Comparison of ENCODE assay signal across 9 cellular contexts in genomic region chr3:62665627-62666433, GRCh38.
DNase-seq lines count a peak whose midpoint lies in the region; ATAC-seq, FAIRE-seq and TF ChIP-seq lines count a peak whose summit lies in the region.
"Had no signal": no experiment of that assay in that cellular context is flagged by ENCODE, and none has a peak within 500 bp of the region (broad histone marks: within the 10 kb centered on the region; RNA-seq: fewer than 3 reads in every experiment).

No MANE protein-coding gene starts in this region.

- POLR2A ChIA-PET in A549 (lab: Yijun Ruan, JAX) = no interaction called here
- POLR2A ChIA-PET in SK-N-SH (lab: Yijun Ruan, JAX) = interaction anchor here (0.6 to 1.0 kb wide), 2 partner anchors 21 to 528 kb away, joined by 3 to 4 read pairs; no protein-coding TSS in a partner anchor

- H3K9me2 ChIP-seq in Karpas-422 (replicated peaks; ENCODE audit: insufficient read depth, low read length) (no peaks in the 10 kb centered on the region), SK-N-SH (no peaks in the 10 kb centered on the region)

- TF ChIP-seq RAD21 in A549 (conservative IDR thresholded peaks at IDR 0.05 in 1 of 2, IDR thresholded peaks at IDR 0.05 in 1 of 2) = peak; percentile 63 to 67
- peak; percentile 96 for TF ChIP-seq RAD21 in SK-N-SH (IDR thresholded peaks at IDR 0.05; ENCODE audit: low read length)

- ATAC-seq in A549 (peak; percentile 76 to 93; a peak in 5 of 6 replicates), HG03025 (IDR thresholded peaks at IDR 0.05; ENCODE audit: low FRiP score, unreplicated experiment) (no peak)

- H3K9me3 ChIP-seq in A549 (no peaks in the 10 kb centered on the region), Karpas-422 (ENCODE audit: low read length) (no peaks in the 10 kb centered on the region), SK-N-SH (no peaks in the 10 kb centered on the region)

- no peak for FAIRE-seq in A549 (lab: Jason Lieb, UNC)

- TF ChIP-seq POLR2A in A549 (IDR thresholded peaks at IDR 0.05; ENCODE audit: low read length) = no peak

- H3K4me2 ChIP-seq in A549 (no peak overlapping the region), Karpas-422 (ENCODE audit: low read depth, low read length, poor library complexity, severe bottlenecking) (peak overlapping the region; percentile 62), SK-N-SH (no peak overlapping the region)

- TF ChIP-seq CTCF in A549 (IDR thresholded peaks at IDR 0.05) (peak; percentile 41; the same call in 2 of the 3 replicates), SK-N-SH (IDR thresholded peaks at IDR 0.05) (peak; percentile 93), epithelial cell of esophagus (IDR thresholded peaks at IDR 0.05; ENCODE audit: insufficient read depth, low read depth, low read length, missing control alignments) (peak; percentile 91)

- no peaks in the 10 kb centered on the region for H3K27me3 ChIP-seq in Karpas-422 (ENCODE audit: low read length)
- H3K27me3 ChIP-seq in SK-N-SH (ENCODE audit: insufficient read depth) = no peaks in the 10 kb centered on the region

- DNase-seq in A549 (ENCODE audit: low read depth in 1 of 2, low spot score in 1 of 2) = peak; percentile 0 to 44
- DNase-seq in GM04504 (ENCODE audit: low read depth) = peak; percentile 31
- peak; percentile 35 for DNase-seq in GOT3 (lab: John Stamatoyannopoulos, UW)
- peak; percentile 94 for DNase-seq in Karpas-422
- peak; percentile 50 for DNase-seq in SK-N-SH
- DNase-seq in epithelial cell of esophagus (ENCODE audit: low read depth) = peak; percentile 72
- DNase-seq in midbrain (lab: John Stamatoyannopoulos, UW) = peak; percentile 74
- DNase-seq: naive thymus-derived CD8-positive, alpha-beta T cell had no signal

- no peaks in the 10 kb centered on the region for H3F3A ChIP-seq in SK-N-SH (replicated peaks; ENCODE audit: insufficient read depth)

- no peak for TF ChIP-seq EP300 in A549 (IDR thresholded peaks at IDR 0.05)
- TF ChIP-seq EP300 in SK-N-SH (IDR thresholded peaks at IDR 0.05; ENCODE audit: borderline replicate concordance in 1 of 2, low read depth in 1 of 2, low read length in 1 of 2) = no peak

- H3K79me2 ChIP-seq in Karpas-422 (ENCODE audit: low read length) = no peaks in the 10 kb centered on the region
- no peaks in the 10 kb centered on the region for H3K79me2 ChIP-seq in SK-N-SH (ENCODE audit: insufficient read depth)

- no peak overlapping the region for H3K4me3 ChIP-seq in A549
- peak overlapping the region; percentile 45 for H3K4me3 ChIP-seq in Karpas-422 (ENCODE audit: low read length)
- peak overlapping the region in 1 of 2 experiments; percentile 14; a peak in 1 of 4 replicates for H3K4me3 ChIP-seq in SK-N-SH (ENCODE audit: low read depth in 2 of 2, low read length in 1 of 2)
- no peak overlapping the region for H3K4me3 ChIP-seq in epithelial cell of esophagus (ENCODE audit: low read length)

- H3K27ac ChIP-seq in A549 (no peak overlapping the region), Karpas-422 (ENCODE audit: low read length) (no peak overlapping the region), SK-N-SH (ENCODE audit: low read depth in 2 of 2, low read length in 1 of 2) (no peak overlapping the region)

- H3K36me3 ChIP-seq in Karpas-422 (ENCODE audit: insufficient read depth, low read length) (no peaks in the 10 kb centered on the region), SK-N-SH (replicated peaks in 1 of 2; ENCODE audit: control insufficient read depth in 1 of 2, insufficient read depth in 2 of 2, low read length in 1 of 2) (no peaks in the 10 kb centered on the region)

- CTCF ChIA-PET in A549 (lab: Yijun Ruan, JAX) (interaction anchor here (0.6 to 1.9 kb wide), 8 partner anchors 9 to 720 kb away, joined by 3 to 9 read pairs (median 4); no protein-coding TSS in a partner anchor), SK-N-SH (lab: Yijun Ruan, JAX) (interaction anchor here (0.6 to 7.8 kb wide), 62 partner anchors 8 to 669 kb away, joined by 3 to 126 read pairs (median 4); partner anchors contain the start of gene CADPS)

- H3K9ac ChIP-seq in Karpas-422 (ENCODE audit: low read length) (peak overlapping the region; percentile 38; the same call in 1 of the 2 replicates), SK-N-SH (no peak overlapping the region)

- 4% methylated on average over 10 of the region's 10 CpGs for WGBS in A549 (ENCODE audit: missing lambda C conversion rate)
- 21% methylated on average over 10 of the region's 10 CpGs for whole genome bisulfite sequencing in SK-N-SH (ENCODE audit: low lambda C conversion rate)

- no peaks in the 10 kb centered on the region for H3K4me1 ChIP-seq in A549
- H3K4me1 ChIP-seq in Karpas-422 (ENCODE audit: low read length) = peaks cover 71% of the 10 kb centered on the region
- peaks cover 0 to 12% of the 10 kb centered on the region in 2 experiments; a peak in 2 of 4 replicates for H3K4me1 ChIP-seq in SK-N-SH (ENCODE audit: control insufficient read depth in 1 of 2, insufficient read depth in 2 of 2, low read depth in 1 of 2, low read length in 1 of 2)

- H4K20me1 ChIP-seq in Karpas-422 (ENCODE audit: insufficient read depth, low read depth, low read length) (no peaks in the 10 kb centered on the region), SK-N-SH (ENCODE audit: insufficient read depth) (no peaks in the 10 kb centered on the region)

- H2AFZ ChIP-seq in Karpas-422 (ENCODE audit: low read length) = peak overlapping the region; percentile 30; the same call in 1 of the 2 replicates
- H2AFZ ChIP-seq in SK-N-SH (ENCODE audit: low read depth) = no peak overlapping the region

TF ChIP-seq in A549, 52 proteins besides CTCF, POLR2A, EP300 and RAD21 (continues in another document):
- TF ChIP-seq HOXB13 (CRISPR knock-in tag; IDR thresholded peaks at IDR 0.05; ENCODE audit: low read depth) (no peak), CEBPB (IDR thresholded peaks at IDR 0.05) (no peak), HOXB5 (CRISPR knock-in tag; IDR thresholded peaks at IDR 0.05) (no peak), RNF2 (IDR thresholded peaks at IDR 0.05; ENCODE audit: borderline replicate concordance, low read depth) (no peak), E2F6 (IDR thresholded peaks at IDR 0.05; ENCODE audit: borderline replicate concordance, low read depth) (no peak), HEYL (CRISPR knock-in tag; IDR thresholded peaks at IDR 0.05) (no peak), RFX5 (IDR thresholded peaks at IDR 0.05) (no peak), SMC3 (IDR thresholded peaks at IDR 0.05) (peak; percentile 36; the same call in 2 of the 3 replicates)

TF ChIP-seq in SK-N-SH, 30 proteins besides CTCF, POLR2A, EP300 and RAD21:
- no peak for TF ChIP-seq FOXJ3 (CRISPR knock-in tag; IDR thresholded peaks at IDR 0.05)
- no peak for TF ChIP-seq TAF1 (IDR thresholded peaks at IDR 0.05; ENCODE audit: borderline replicate concordance, low read depth, low read length)
- TF ChIP-seq RCOR1 (IDR thresholded peaks at IDR 0.05; ENCODE audit: low read length) = peak; percentile 53; the same call in 1 of the 2 replicates
- TF ChIP-seq RXRA (IDR thresholded peaks at IDR 0.05; ENCODE audit: borderline replicate concordance, low read depth) = no peak
- TF ChIP-seq SMC3 (IDR thresholded peaks at IDR 0.05; ENCODE audit: low read depth, low read length) = peak; percentile 97

Comparison
In these comparisons a context has a peak if more than half of its experiments do, and no peak if none do; other contexts are left out.
1. DNase-seq: peak in every context shown above with its lines; median percentile 94 in Karpas-422; 74 in midbrain; 72 in epithelial cell of esophagus; 50 in SK-N-SH; 35 in GOT3; 31 in GM04504; 22 in A549.
2. CTCF ChIP-seq: peak in every context shown above with its lines; median percentile 93 in SK-N-SH; 91 in epithelial cell of esophagus; 41 in A549.
3. Of the 12 proteins assayed by ChIP-seq in both A549 and SK-N-SH: peak only in A549: none; only in SK-N-SH: RCOR1; in both: CTCF, RAD21 and SMC3; in neither: 8.